In genomic region chr5:74767579-74767913, GRCh38 we compare ENCODE assay signal across 8 cellular contexts. TPM values are rescaled to one million over a fixed set of nuclear protein-coding genes. Genes with fewer than 3 reads are reported as not detected.
A peak's percentile ranks its signal among the peaks of the same experiment; 100 is the strongest.
DNase-seq lines count a peak whose midpoint lies in the region; ATAC-seq and TF ChIP-seq lines count a peak whose summit lies in the region.

No MANE protein-coding gene starts in this region.

- H3K9me3 Mint-ChIP-seq in activated T-helper 1 cell treated with anti-CD3 and anti-CD28 coated beads, Interleukin-12 subunit alpha, Interleukin-12 subunit beta, Interleukin-2, Interleukin-4 antibody, amounts not matched to agents 30 ng/mL and 10 ng/mL and 1 ng/mL, durations not matched to agents 14 hours and 24 hours and 36 hours, result no peaks in the 10 kb centered on the region

- H3K4me1 ChIP-seq in HUES6 (ENCODE audit: control insufficient read depth, insufficient read depth, low read length) (peaks cover 4% of the 10 kb centered on the region; the same call in 1 of the 2 replicates), osteoblast (ENCODE audit: insufficient read depth, low read length) (peaks cover 35% of the 10 kb centered on the region)

- intact Hi-C loops in activated T-helper 1 cell treated with anti-CD3 and anti-CD28 coated beads, Interleukin-12 subunit alpha, Interleukin-12 subunit beta, Interleukin-2, Interleukin-4 antibody, amounts not matched to agents 30 ng/mL and 10 ng/mL and 1 ng/mL, durations not matched to agents 14 hours and 24 hours and 36 hours (cut with micrococcal nuclease), result loop anchor here (1.0 to 10.0 kb wide), 14 partner anchors 85 to 1490 kb away; partner anchors contain the start of genes ANKRA2, BTF3, CERT1 and ENC1

- H3K27ac ChIP-seq in HUES6 (ENCODE audit: low read depth, low read length) (peak overlapping the region; percentile 36; the same call in 1 of the 2 replicates), osteoblast (ENCODE audit: low read depth, low read length) (peak overlapping the region; percentile 74)

- ATAC-seq in GM21447 (IDR thresholded peaks at IDR 0.05; ENCODE audit: unreplicated experiment), result peak; percentile 23

- peak overlapping the region; percentile 98 for H3K4me3 Mint-ChIP-seq in activated T-helper 1 cell treated with anti-CD3 and anti-CD28 coated beads, Interleukin-12 subunit alpha, Interleukin-12 subunit beta, Interleukin-2, Interleukin-4 antibody, amounts not matched to agents 30 ng/mL and 10 ng/mL and 1 ng/mL, durations not matched to agents 14 hours and 24 hours and 36 hours

- H3K27ac Mint-ChIP-seq in activated T-helper 1 cell treated with anti-CD3 and anti-CD28 coated beads, Interleukin-12 subunit alpha, Interleukin-12 subunit beta, Interleukin-2, Interleukin-4 antibody, amounts not matched to agents 30 ng/mL and 10 ng/mL and 1 ng/mL, durations not matched to agents 14 hours and 24 hours and 36 hours, result peak overlapping the region; percentile 98

- H3K4me3 ChIP-seq in HUES6 (ENCODE audit: low read depth, low read length) (peak overlapping the region; percentile 92), foreskin fibroblast (ENCODE audit: low read depth in 1 of 2, low read length in 2 of 2) (peak overlapping the region; percentile 89 to 95), osteoblast (ENCODE audit: insufficient read depth, low read length) (peak overlapping the region; percentile 96)

- no peaks in the 10 kb centered on the region for H3K9me3 ChIP-seq in HUES6 (ENCODE audit: control insufficient read depth, insufficient read depth, low read depth, low read length)
- no peaks in the 10 kb centered on the region for H3K9me3 ChIP-seq in osteoblast (ENCODE audit: low read depth, low read length)

- peaks cover 48% of the 10 kb centered on the region for H3K79me2 ChIP-seq in osteoblast (ENCODE audit: insufficient read depth, low read length)

- H2AFZ ChIP-seq in osteoblast (ENCODE audit: low read length), result peak overlapping the region; percentile 98

- H3K27me3 Mint-ChIP-seq in activated T-helper 1 cell treated with anti-CD3 and anti-CD28 coated beads, Interleukin-12 subunit alpha, Interleukin-12 subunit beta, Interleukin-2, Interleukin-4 antibody, amounts not matched to agents 30 ng/mL and 10 ng/mL and 1 ng/mL, durations not matched to agents 14 hours and 24 hours and 36 hours (ENCODE audit: insufficient read depth), result no peaks in the 10 kb centered on the region

- H3K36me3 Mint-ChIP-seq in activated T-helper 1 cell treated with anti-CD3 and anti-CD28 coated beads, Interleukin-12 subunit alpha, Interleukin-12 subunit beta, Interleukin-2, Interleukin-4 antibody, amounts not matched to agents 30 ng/mL and 10 ng/mL and 1 ng/mL, durations not matched to agents 14 hours and 24 hours and 36 hours (ENCODE audit: low read depth), result peaks cover 27% of the 10 kb centered on the region

- no peaks in the 10 kb centered on the region for H4K20me1 ChIP-seq in osteoblast (ENCODE audit: insufficient read depth, low read length)

- peaks cover 20% of the 10 kb centered on the region for H3K4me1 Mint-ChIP-seq in activated T-helper 1 cell treated with anti-CD3 and anti-CD28 coated beads, Interleukin-12 subunit alpha, Interleukin-12 subunit beta, Interleukin-2, Interleukin-4 antibody, amounts not matched to agents 30 ng/mL and 10 ng/mL and 1 ng/mL, durations not matched to agents 14 hours and 24 hours and 36 hours (ENCODE audit: low read depth)

- peak overlapping the region; percentile 79 for H3K9ac ChIP-seq in HUES6 (ENCODE audit: low read length)

- H3K4me2 ChIP-seq in osteoblast (ENCODE audit: insufficient read depth, low read length), result peak overlapping the region; percentile 100

- no peak for TF ChIP-seq CTCF in foreskin fibroblast (IDR thresholded peaks at IDR 0.05; ENCODE audit: low read depth, low read length)
- TF ChIP-seq CTCF in osteoblast (IDR thresholded peaks at IDR 0.05; ENCODE audit: extremely low read depth, low read depth, low read length), result no peak

- no peaks in the 10 kb centered on the region for H3K27me3 ChIP-seq in HUES6 (ENCODE audit: control insufficient read depth, insufficient read depth, low read length)
- H3K27me3 ChIP-seq in osteoblast (ENCODE audit: insufficient read depth, low read length), result no peaks in the 10 kb centered on the region

- H3K36me3 ChIP-seq in HUES6 (ENCODE audit: control insufficient read depth, insufficient read depth, low read length) (peaks cover 42% of the 10 kb centered on the region), osteoblast (ENCODE audit: insufficient read depth, low read length) (peaks cover 29% of the 10 kb centered on the region)

- DNase-seq in NCI-H2171 treated with DMSO at 0.1 percent for 48 hours (lab: John Stamatoyannopoulos, UW), result peak; percentile 44
- DNase-seq in NCI-H2171 (lab: John Stamatoyannopoulos, UW), result no peak
- DNase-seq in activated T-helper 1 cell treated with anti-CD3 and anti-CD28 coated beads, Interleukin-12 subunit alpha, Interleukin-12 subunit beta, Interleukin-2, Interleukin-4 antibody, amounts not matched to agents 30 ng/mL and 10 ng/mL and 1 ng/mL, durations not matched to agents 14 hours and 24 hours and 36 hours (ENCODE audit: low spot score), result no peak
- peak; percentile 34 to 63 for DNase-seq in foreskin fibroblast
- DNase-seq in osteoblast (ENCODE audit: insufficient read length, low spot score, missing footprints), result peak; percentile 31
- no peak for DNase-seq in SHP77 treated with DMSO at 0.1 percent for 48 hours (lab: John Stamatoyannopoulos, UW)

RNA-seq across cellular contexts. Expression of gene NSA2, which starts 0.5 kb away (rescaled TPM):
- total RNA-seq in activated T-helper 1 cell treated with anti-CD3 and anti-CD28 coated beads, Interleukin-12 subunit alpha, Interleukin-12 subunit beta, Interleukin-2, Interleukin-4 antibody, amounts not matched to agents 30 ng/mL and 10 ng/mL and 1 ng/mL, durations not matched to agents 14 hours and 24 hours and 36 hours, result 89.0 and 94.9 TPM in 2 replicates
- 75.6 and 82.8 TPM in 2 replicates for total RNA-seq in osteoblast

RNA-seq across cellular contexts. Expression of gene GFM2, which starts 0.6 kb away (rescaled TPM):
- 32.4 and 35.5 TPM in 2 replicates for total RNA-seq in activated T-helper 1 cell treated with anti-CD3 and anti-CD28 coated beads, Interleukin-12 subunit alpha, Interleukin-12 subunit beta, Interleukin-2, Interleukin-4 antibody, amounts not matched to agents 30 ng/mL and 10 ng/mL and 1 ng/mL, durations not matched to agents 14 hours and 24 hours and 36 hours
- 22.8 and 23.0 TPM in 2 replicates for total RNA-seq in osteoblast

Comparison
In these comparisons a context has a peak if more than half of its experiments do, and no peak if none do; other contexts are left out.
1. DNase-seq: peak in NCI-H2171 treated with DMSO at 0.1 percent for 48 hours (single experiment), foreskin fibroblast (2 of 2) and osteoblast (single experiment); none in NCI-H2171 (single experiment), activated T-helper 1 cell treated with anti-CD3 and anti-CD28 coated beads, Interleukin-12 subunit alpha, Interleukin-12 subunit beta, Interleukin-2, Interleukin-4 antibody, amounts not matched to agents 30 ng/mL and 10 ng/mL and 1 ng/mL, durations not matched to agents 14 hours and 24 hours and 36 hours (single experiment) and SHP77 treated with DMSO at 0.1 percent for 48 hours (single experiment).
2. Peak in every context shown above with its lines, with median percentiles within 50 percentile points of each other: H3K4me3 ChIP-seq.